Comparison of ENCODE assay signal across 8 cellular contexts in genomic region chr11:116927163-116927772, GRCh38.
DNase-seq lines count a peak whose midpoint lies in the region; ATAC-seq and TF ChIP-seq lines count a peak whose summit lies in the region.

No MANE protein-coding gene starts in this region.

- POLR2A ChIA-PET in HCT116 (lab: Charles Lee), result no interaction called here

- H3K4me2 ChIP-seq in HCT116 (ENCODE audit: low read length), result no peak overlapping the region

- TF ChIP-seq RAD21 in HCT116 (IDR thresholded peaks at IDR 0.05; ENCODE audit: low read depth), result peak; percentile 44

- CTCF ChIA-PET in HCT116 (lab: Charles Lee), result no interaction called here

- H3K36me3 ChIP-seq in HCT116 (ENCODE audit: control insufficient read depth in 1 of 2, insufficient read depth in 2 of 2, low read length in 2 of 2), result no peaks in the 10 kb centered on the region

- ATAC-seq in HCT116 (peak; percentile 61; the same call in 1 of the 2 replicates), HG02884 (IDR thresholded peaks at IDR 0.05; ENCODE audit: unreplicated experiment) (no peak)

- H3K4me3 ChIP-seq in HCT116 (replicated peaks in 1 of 2; ENCODE audit: low read depth in 1 of 2, low read length in 2 of 2), result no peak overlapping the region
- H3K4me3 ChIP-seq in lower leg skin (ENCODE audit: low read depth, poor library complexity, severe bottlenecking), result no peak overlapping the region

- no peaks in the 10 kb centered on the region for H3K9me3 ChIP-seq in HCT116 (ENCODE audit: control insufficient read depth in 1 of 2, insufficient read depth in 1 of 2, low read depth in 1 of 2, low read length in 2 of 2)

- H3K4me1 ChIP-seq in HCT116 (ENCODE audit: control insufficient read depth in 1 of 2, insufficient read depth in 2 of 2, low read length in 2 of 2), result peaks cover 0 to 10% of the 10 kb centered on the region in 2 experiments; a peak in 2 of 4 replicates

- intact Hi-C loops in HCT116 (cut with micrococcal nuclease) (no loop called here), lower leg skin (cut with DNase I; ENCODE audit: low total_unique reads) (no loop called here)

- peak in 2 of 3 experiments; percentile 58 to 60; a peak in 4 of 6 replicates for TF ChIP-seq CTCF in HCT116 (IDR thresholded peaks at IDR 0.05 in 2 of 3, conservative IDR thresholded peaks at IDR 0.05 in 1 of 3; ENCODE audit: borderline replicate concordance in 1 of 3, insufficient read depth in 1 of 3, low read depth in 2 of 3, low read length in 2 of 3)
- no peak for TF ChIP-seq CTCF in lower leg skin (IDR thresholded peaks at IDR 0.05)

- TF ChIP-seq POLR2A in HCT116 (IDR thresholded peaks at IDR 0.05; ENCODE audit: borderline replicate concordance, extremely low read depth, insufficient read depth, insufficient read length) (no peak), lower leg skin (IDR thresholded peaks at IDR 0.05) (no peak)

- RAD21 ChIA-PET in HCT116 (lab: Charles Lee; ENCODE audit: low non-redundant PET in 1 of 2, low total read pairs in 2 of 2, uncharacterized antibody in 2 of 2, unreplicated experiment in 2 of 2), result no interaction called here

- no peaks in the 10 kb centered on the region; the same call in 1 of the 2 replicates for H3K79me2 ChIP-seq in HCT116 (ENCODE audit: insufficient read depth, low read length)

- 81 to 83% methylated on average over 6 of the region's 6 CpGs for WGBS in lower leg skin, 2 donors

- no TSS peak for BruUV-seq in HCT116 (replicated peaks; lab: Mats Ljungman, UMichigan)

- H3K9ac ChIP-seq in HCT116 (ENCODE audit: low read length), result no peak overlapping the region

- no peaks in the 10 kb centered on the region for H3K27me3 ChIP-seq in HCT116 (ENCODE audit: insufficient read depth, low read length)

- no peak overlapping the region for H2AFZ ChIP-seq in HCT116 (ENCODE audit: low read depth, low read length, poor library complexity, severe bottlenecking)

- no peaks in the 10 kb centered on the region for H3K9me2 ChIP-seq in HCT116 (ENCODE audit: insufficient read depth)

- H4K20me1 ChIP-seq in HCT116 (ENCODE audit: insufficient read depth), result no peaks in the 10 kb centered on the region

- DNase-seq in HCT116 (ENCODE audit: low read depth, low spot score) (no peak), T-helper 2 cell (peak in 4 of 5 experiments; percentile 20 to 66 (median 36)), HuH-7 (ENCODE audit: low spot score) (no peak), dedifferentiated amniotic fluid mesenchymal stem cell (ENCODE audit: extremely low spot score) (no peak), lower leg skin (ENCODE audit: low spot score in 2 of 2) (no peak)
- DNase-seq in effector CD8-positive, alpha-beta T cell (lab: John Stamatoyannopoulos, UW), result peak; percentile 38
- DNase-seq in stimulated activated CD8-positive, alpha-beta memory T cell treated with anti-CD3 and anti-CD28 coated beads, Interleukin-12 subunit alpha, Interleukin-12 subunit beta, amount 100 ng/mL, for 4 hours (ENCODE audit: low read depth), result peak; percentile 9

- H3K27ac ChIP-seq in HCT116 (ENCODE audit: low read depth, low read length), result no peak overlapping the region

TF ChIP-seq in HCT116, 20 proteins besides CTCF, POLR2A, EP300 and RAD21:
- TF ChIP-seq JUND (IDR thresholded peaks at IDR 0.05) (no peak), TCF7L2 (IDR thresholded peaks at IDR 0.05; ENCODE audit: borderline replicate concordance, extremely low read depth, insufficient read depth, insufficient read length) (no peak), CBX3 (IDR thresholded peaks at IDR 0.05; ENCODE audit: low read depth) (no peak), FOSL1 (IDR thresholded peaks at IDR 0.05; ENCODE audit: low read depth) (no peak), ELF1 (IDR thresholded peaks at IDR 0.05; ENCODE audit: borderline replicate concordance, low read depth) (no peak), CEBPB (IDR thresholded peaks at IDR 0.05; ENCODE audit: low read depth) (no peak), SP1 (IDR thresholded peaks at IDR 0.05; ENCODE audit: low read depth) (no peak), ZNF274 (IDR thresholded peaks at IDR 0.05; ENCODE audit: low read depth, low read length) (no peak), MAX (IDR thresholded peaks at IDR 0.05) (no peak), ATF3 (IDR thresholded peaks at IDR 0.05) (no peak), SIN3A (IDR thresholded peaks at IDR 0.05; ENCODE audit: low read depth) (no peak), EGR1 (IDR thresholded peaks at IDR 0.05; ENCODE audit: low read depth) (no peak), YY1 (IDR thresholded peaks at IDR 0.05; ENCODE audit: extremely low read depth, insufficient replicate concordance, low read depth, low read length) (no peak), EZH2 (IDR thresholded peaks at IDR 0.05) (no peak)

Comparison
In these comparisons a context has a peak if more than half of its experiments do, and no peak if none do; other contexts are left out.
1. DNase-seq: peak in T-helper 2 cell (4 of 5), effector CD8-positive, alpha-beta T cell (single experiment) and stimulated activated CD8-positive, alpha-beta memory T cell treated with anti-CD3 and anti-CD28 coated beads, Interleukin-12 subunit alpha, Interleukin-12 subunit beta, amount 100 ng/mL, for 4 hours (single experiment); none in HCT116 (single experiment), HuH-7 (single experiment), dedifferentiated amniotic fluid mesenchymal stem cell (single experiment) and lower leg skin (0 of 2).
2. CTCF ChIP-seq: peak in HCT116 (2 of 3); none in lower leg skin (0 of 3).